In genomic region chr18:62505669-62506494, GRCh38 we compare ENCODE assay signal across 8 cellular contexts. TPM values are rescaled to one million over a fixed set of nuclear protein-coding genes. Genes with fewer than 3 reads are reported as not detected.
A peak's percentile ranks its signal among the peaks of the same experiment; 100 is the strongest.
DNase-seq lines count a peak whose midpoint lies in the region; ATAC-seq and TF ChIP-seq lines count a peak whose summit lies in the region.

No MANE protein-coding gene starts in this region.

- H3K27ac Mint-ChIP-seq in CD4-positive, alpha-beta T cell, result peak overlapping the region; percentile 96

- TF ChIP-seq CTCF in CD4-positive, alpha-beta T cell (IDR thresholded peaks at IDR 0.05), result no peak
- TF ChIP-seq CTCF in fibroblast of the aortic adventitia (IDR thresholded peaks at IDR 0.05; ENCODE audit: insufficient read depth, low read length) (no peak), spleen (IDR thresholded peaks at IDR 0.05 in 8 of 11, conservative IDR thresholded peaks at IDR 0.05 in 3 of 11) (no peak)

- peaks cover 20% of the 10 kb centered on the region for H3K4me1 Mint-ChIP-seq in CD4-positive, alpha-beta T cell (ENCODE audit: low read depth)

- POLR2A ChIA-PET in CD4-positive, alpha-beta T cell (lab: Charles Lee), result interaction anchor here (0.7 to 3.5 kb wide), 7 partner anchors 10 to 319 kb away, joined by 3 to 79 read pairs (median 7); partner anchors contain the start of genes PIGN, RELCH and ZCCHC2

- TF ChIP-seq POLR2A in spleen (IDR thresholded peaks at IDR 0.05), result no peak

- H3K4me1 ChIP-seq in spleen, result peaks cover 8 to 33% (median 19%) of the 10 kb centered on the region in 6 donors

- peaks cover 28% of the 10 kb centered on the region for H3K36me3 Mint-ChIP-seq in CD4-positive, alpha-beta T cell (ENCODE audit: low read depth)

- CTCF ChIA-PET in CD4-positive, alpha-beta T cell (lab: Charles Lee), result interaction anchor here (0.7 to 1.6 kb wide), 5 partner anchors 53 to 134 kb away, joined by 3 to 5 read pairs (median 3); no protein-coding TSS in a partner anchor

- no peaks in the 10 kb centered on the region for H3K27me3 ChIP-seq in CD4-positive, alpha-beta T cell (ENCODE audit: control insufficient read depth, insufficient read depth, low read length)
- H3K27me3 ChIP-seq in spleen (replicated peaks in 1 of 7), result no peaks in the 10 kb centered on the region

- no peaks in the 10 kb centered on the region for H3K9me3 Mint-ChIP-seq in CD4-positive, alpha-beta T cell

- H3K27me3 Mint-ChIP-seq in CD4-positive, alpha-beta T cell, result no peaks in the 10 kb centered on the region

- 38 to 45% (median 42%) methylated on average over 8 of the region's 8 CpGs for WGBS in spleen, 5 donors

- H3K27ac ChIP-seq in CD4-positive, alpha-beta T cell (ENCODE audit: low read depth, low read length), result peak overlapping the region; percentile 51
- peak overlapping the region; percentile 69 to 91 (median 85) for H3K27ac ChIP-seq in spleen

- DNase-seq in CD4-positive, alpha-beta T cell, result peak in 6 of 10 experiments; percentile 2 to 61 (median 22)
- peak; percentile 42 to 51 for DNase-seq in activated CD4-positive, alpha-beta T cell treated with anti-CD3 and anti-CD28 coated beads, Interleukin-2, amount 50 U/mL, for 48 hours
- DNase-seq in fibroblast of the aortic adventitia (ENCODE audit: low read depth) (peak; percentile 47), spleen (peak; percentile 76), SW 1271 (lab: John Stamatoyannopoulos, UW) (no peak), cortex of kidney (lab: John Stamatoyannopoulos, UW) (no peak)

- no peaks in the 10 kb centered on the region for H3K36me3 ChIP-seq in spleen

- intact Hi-C loops in CD4-positive, alpha-beta T cell (cut with DNase I, micrococcal nuclease), result loop anchor here (1.0 to 2.0 kb wide), 2 partner anchors 15 to 16 kb away; no protein-coding TSS in a partner anchor
- intact Hi-C loops in spleen (cut with DNase I; ENCODE audit: low total_unique reads), result no loop called here

- peak; percentile 68 for ATAC-seq in CD4-positive, alpha-beta T cell (ENCODE audit: poor library complexity)
- ATAC-seq in GM19468 (IDR thresholded peaks at IDR 0.05; ENCODE audit: extremely low read depth, unreplicated experiment) (peak; percentile 65), HG03571 (IDR thresholded peaks at IDR 0.05; ENCODE audit: unreplicated experiment) (peak; percentile 97)

- H3K4me3 ChIP-seq in fibroblast of the aortic adventitia (ENCODE audit: low read depth, low read length) (peak overlapping the region; percentile 58), spleen (peak overlapping the region; percentile 12 to 64 (median 36))

- H3K9me3 ChIP-seq in CD4-positive, alpha-beta T cell (ENCODE audit: control insufficient read depth, low read length), result no peaks in the 10 kb centered on the region
- peaks cover 0 to 6% (median 3%) of the 10 kb centered on the region in 8 donors for H3K9me3 ChIP-seq in spleen

- H3K4me3 Mint-ChIP-seq in CD4-positive, alpha-beta T cell, result peak overlapping the region; percentile 92

RNA-seq across cellular contexts. Expression of gene ZCCHC2, which starts 16.9 kb away (rescaled TPM):
- 10 to 100 TPM; 85.0 to 85.4 TPM for total RNA-seq in CD4-positive, alpha-beta T cell
- total RNA-seq in fibroblast of the aortic adventitia (ENCODE audit: low replicate concordance) (9.9 and 12.8 TPM in 2 replicates), spleen (10 to 100 TPM; 27.5 to 55.7 (median 40.9) TPM)
- 10 to 100 TPM in 1 of 3 donors, 1 to 10 TPM in 2; 4.7 to 11.1 (median 4.9) TPM for polyA plus RNA-seq in spleen

Comparison
In these comparisons a context has a peak if more than half of its experiments do, and no peak if none do; other contexts are left out.
1. DNase-seq: peak in CD4-positive, alpha-beta T cell (6 of 10), activated CD4-positive, alpha-beta T cell treated with anti-CD3 and anti-CD28 coated beads, Interleukin-2, amount 50 U/mL, for 48 hours (2 of 2), fibroblast of the aortic adventitia (single experiment) and spleen (single experiment); none in SW 1271 (0 of 2) and cortex of kidney (single experiment).
2. Peak in every context shown above with its lines, with median percentiles within 50 percentile points of each other: ATAC-seq.